8 cellular contexts compared by ENCODE assay signal in the genomic region with DNA sequence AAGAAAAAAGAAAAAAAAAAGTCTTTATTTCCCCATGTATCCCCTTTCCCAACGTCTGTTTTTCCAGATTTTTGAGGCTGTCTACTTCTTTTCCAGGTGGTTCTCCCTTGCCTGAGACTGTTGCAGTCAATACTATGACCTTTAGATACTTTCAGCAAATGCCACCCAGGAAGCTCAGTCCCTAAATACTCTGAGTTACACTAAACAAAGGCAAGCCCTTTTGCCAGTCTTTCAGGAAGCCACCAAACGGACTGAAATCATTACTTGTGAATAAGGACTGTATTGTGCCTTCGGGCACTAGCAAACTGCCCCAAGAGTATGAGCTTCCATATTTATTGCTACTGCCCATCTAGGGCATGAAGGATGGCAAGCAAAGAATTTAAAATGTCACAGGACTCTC.
"Had no signal": no experiment of that assay in that cellular context is flagged by ENCODE, and none has a peak within 500 bp of the region (broad histone marks: within the 10 kb centered on the region; RNA-seq: fewer than 3 reads in every experiment).

No MANE protein-coding gene starts in this region.

- H3K9me3 Mint-ChIP-seq: IgD-negative memory B cell had no signal

- H3K36me3 Mint-ChIP-seq: IgD-negative memory B cell had no signal

- H3K9me3 ChIP-seq: HAP-1 had no signal

- H3K4me3 Mint-ChIP-seq: HFFc6, IgD-negative memory B cell had no signal

- H3K27me3 Mint-ChIP-seq: IgD-negative memory B cell had no signal

- DNase-seq: GM23248, H7, HFFc6 had no signal

- H3K36me3 ChIP-seq: HAP-1 had no signal

- H3K27ac ChIP-seq: GM23248, HL-60 had no signal

- H3K27ac Mint-ChIP-seq: HFFc6, IgD-negative memory B cell had no signal

- ATAC-seq: HCT116, HepG2 had no signal

- H3K4me3 ChIP-seq: GM23248, HAP-1 had no signal

- H3K4me1 ChIP-seq: HAP-1 had no signal

- H3K4me1 Mint-ChIP-seq: IgD-negative memory B cell had no signal

- H2AFZ ChIP-seq: GM23248 had no signal
